Comparison of ENCODE assay signal across 1 cellular context in genomic region chr14:68459480-68460136, GRCh38.
TF ChIP-seq lines count a peak whose summit lies in the region.

No MANE protein-coding gene starts in this region.

TF ChIP-seq in HepG2, 621 proteins besides CTCF, POLR2A, EP300 and RAD21 (continued from another document):
- TF ChIP-seq NFATC3 (CRISPR knock-in tag; IDR thresholded peaks at IDR 0.05), result no peak
- no peak for TF ChIP-seq ZEB1 (IDR thresholded peaks at IDR 0.05; ENCODE audit: insufficient replicate concordance, low read depth)
- TF ChIP-seq FOXO1 (CRISPR knock-in tag; IDR thresholded peaks at IDR 0.05), result no peak
- TF ChIP-seq BRCA1 (CRISPR knock-in tag; IDR thresholded peaks at IDR 0.05), result no peak
- TF ChIP-seq WIZ (CRISPR knock-in tag; IDR thresholded peaks at IDR 0.05), result no peak
- TF ChIP-seq, protein P1, sequence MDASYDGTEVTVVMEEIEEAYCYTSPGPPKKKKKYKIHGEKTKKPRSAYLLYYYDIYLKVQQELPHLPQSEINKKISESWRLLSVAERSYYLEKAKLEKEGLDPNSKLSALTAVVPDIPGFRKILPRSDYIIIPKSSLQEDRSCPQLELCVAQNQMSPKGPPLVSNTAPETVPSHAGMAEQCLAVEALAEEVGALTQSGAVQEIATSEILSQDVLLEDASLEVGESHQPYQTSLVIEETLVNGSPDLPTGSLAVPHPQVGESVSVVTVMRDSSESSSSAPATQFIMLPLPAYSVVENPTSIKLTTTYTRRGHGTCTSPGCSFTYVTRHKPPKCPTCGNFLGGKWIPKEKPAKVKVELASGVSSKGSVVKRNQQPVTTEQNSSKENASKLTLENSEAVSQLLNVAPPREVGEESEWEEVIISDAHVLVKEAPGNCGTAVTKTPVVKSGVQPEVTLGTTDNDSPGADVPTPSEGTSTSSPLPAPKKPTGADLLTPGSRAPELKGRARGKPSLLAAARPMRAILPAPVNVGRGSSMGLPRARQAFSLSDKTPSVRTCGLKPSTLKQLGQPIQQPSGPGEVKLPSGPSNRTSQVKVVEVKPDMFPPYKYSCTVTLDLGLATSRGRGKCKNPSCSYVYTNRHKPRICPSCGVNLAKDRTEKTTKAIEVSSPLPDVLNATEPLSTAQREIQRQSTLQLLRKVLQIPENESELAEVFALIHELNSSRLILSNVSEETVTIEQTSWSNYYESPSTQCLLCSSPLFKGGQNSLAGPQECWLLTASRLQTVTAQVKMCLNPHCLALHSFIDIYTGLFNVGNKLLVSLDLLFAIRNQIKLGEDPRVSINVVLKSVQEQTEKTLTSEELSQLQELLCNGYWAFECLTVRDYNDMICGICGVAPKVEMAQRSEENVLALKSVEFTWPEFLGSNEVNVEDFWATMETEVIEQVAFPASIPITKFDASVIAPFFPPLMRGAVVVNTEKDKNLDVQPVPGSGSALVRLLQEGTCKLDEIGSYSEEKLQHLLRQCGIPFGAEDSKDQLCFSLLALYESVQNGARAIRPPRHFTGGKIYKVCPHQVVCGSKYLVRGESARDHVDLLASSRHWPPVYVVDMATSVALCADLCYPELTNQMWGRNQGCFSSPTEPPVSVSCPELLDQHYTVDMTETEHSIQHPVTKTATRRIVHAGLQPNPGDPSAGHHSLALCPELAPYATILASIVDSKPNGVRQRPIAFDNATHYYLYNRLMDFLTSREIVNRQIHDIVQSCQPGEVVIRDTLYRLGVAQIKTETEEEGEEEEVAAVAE (CRISPR knock-in tag; IDR thresholded peaks at IDR 0.05; ENCODE audit: borderline replicate concordance), result no peak
- TF ChIP-seq, protein P2, sequence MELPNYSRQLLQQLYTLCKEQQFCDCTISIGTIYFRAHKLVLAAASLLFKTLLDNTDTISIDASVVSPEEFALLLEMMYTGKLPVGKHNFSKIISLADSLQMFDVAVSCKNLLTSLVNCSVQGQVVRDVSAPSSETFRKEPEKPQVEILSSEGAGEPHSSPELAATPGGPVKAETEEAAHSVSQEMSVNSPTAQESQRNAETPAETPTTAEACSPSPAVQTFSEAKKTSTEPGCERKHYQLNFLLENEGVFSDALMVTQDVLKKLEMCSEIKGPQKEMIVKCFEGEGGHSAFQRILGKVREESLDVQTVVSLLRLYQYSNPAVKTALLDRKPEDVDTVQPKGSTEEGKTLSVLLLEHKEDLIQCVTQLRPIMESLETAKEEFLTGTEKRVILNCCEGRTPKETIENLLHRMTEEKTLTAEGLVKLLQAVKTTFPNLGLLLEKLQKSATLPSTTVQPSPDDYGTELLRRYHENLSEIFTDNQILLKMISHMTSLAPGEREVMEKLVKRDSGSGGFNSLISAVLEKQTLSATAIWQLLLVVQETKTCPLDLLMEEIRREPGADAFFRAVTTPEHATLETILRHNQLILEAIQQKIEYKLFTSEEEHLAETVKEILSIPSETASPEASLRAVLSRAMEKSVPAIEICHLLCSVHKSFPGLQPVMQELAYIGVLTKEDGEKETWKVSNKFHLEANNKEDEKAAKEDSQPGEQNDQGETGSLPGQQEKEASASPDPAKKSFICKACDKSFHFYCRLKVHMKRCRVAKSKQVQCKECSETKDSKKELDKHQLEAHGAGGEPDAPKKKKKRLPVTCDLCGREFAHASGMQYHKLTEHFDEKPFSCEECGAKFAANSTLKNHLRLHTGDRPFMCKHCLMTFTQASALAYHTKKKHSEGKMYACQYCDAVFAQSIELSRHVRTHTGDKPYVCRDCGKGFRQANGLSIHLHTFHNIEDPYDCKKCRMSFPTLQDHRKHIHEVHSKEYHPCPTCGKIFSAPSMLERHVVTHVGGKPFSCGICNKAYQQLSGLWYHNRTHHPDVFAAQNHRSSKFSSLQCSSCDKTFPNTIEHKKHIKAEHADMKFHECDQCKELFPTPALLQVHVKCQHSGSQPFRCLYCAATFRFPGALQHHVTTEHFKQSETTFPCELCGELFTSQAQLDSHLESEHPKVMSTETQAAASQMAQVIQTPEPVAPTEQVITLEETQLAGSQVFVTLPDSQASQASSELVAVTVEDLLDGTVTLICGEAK (IDR thresholded peaks at IDR 0.05), result no peak
- TF ChIP-seq, protein P2 (CRISPR knock-in tag; IDR thresholded peaks at IDR 0.05), result no peak
- no peak for TF ChIP-seq ZNF317 (CRISPR knock-in tag; IDR thresholded peaks at IDR 0.05)
